In the genomic region with DNA sequence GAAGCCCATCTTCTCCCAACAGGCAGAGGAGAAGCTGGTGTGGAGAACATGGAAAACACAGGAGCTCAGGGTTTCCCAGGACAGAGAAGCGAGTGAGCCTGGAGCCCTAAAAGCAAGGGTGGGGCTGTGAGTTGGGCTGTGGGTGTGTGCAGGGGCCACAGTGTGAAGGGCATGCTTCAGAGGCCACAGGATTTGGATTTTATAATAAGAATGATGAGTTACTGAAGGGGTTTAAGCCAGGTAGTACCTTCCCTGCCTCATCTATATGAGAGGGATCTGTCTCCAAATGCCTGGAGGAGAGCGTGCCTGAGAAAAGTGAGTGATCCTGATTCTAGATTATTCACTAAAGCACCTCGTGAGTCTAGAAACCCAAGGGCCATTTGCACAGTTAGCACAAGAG, we compare ENCODE assay signal across 7 cellular contexts.
"Had no signal": no experiment of that assay in that cellular context is flagged by ENCODE, and none has a peak within 500 bp of the region (broad histone marks: within the 10 kb centered on the region; RNA-seq: fewer than 3 reads in every experiment).

No MANE protein-coding gene starts in this region.

- DNase-seq: GM23248, H9, HCEC 1CT, KG1 had no signal

- H3K9me3 Mint-ChIP-seq: H9, IgD-negative memory B cell had no signal

- ATAC-seq: HepG2 had no signal

- H3K27ac ChIP-seq: GM23248, HL-60 had no signal

- H3K4me3 ChIP-seq: GM23248 had no signal

- H3K27ac Mint-ChIP-seq: H9 had no signal

- H3K4me3 Mint-ChIP-seq: H9, IgD-negative memory B cell had no signal

- H3K36me3 Mint-ChIP-seq: IgD-negative memory B cell had no signal
